ENCODE assay signal across 11 cellular contexts in genomic region chr10:62885656-62886461, GRCh38.
DNase-seq lines count a peak whose midpoint lies in the region; ATAC-seq and TF ChIP-seq lines count a peak whose summit lies in the region.
"Had no signal": no experiment of that assay in that cellular context is flagged by ENCODE, and none has a peak within 500 bp of the region (broad histone marks: within the 10 kb centered on the region; RNA-seq: fewer than 3 reads in every experiment).

No MANE protein-coding gene starts in this region.

- H3K9me3 ChIP-seq in heart right ventricle (no peaks in the 10 kb centered on the region), thyroid gland (no peaks in the 10 kb centered on the region)

- H3K4me3 ChIP-seq in heart right ventricle = no peak overlapping the region
- H3K4me3 ChIP-seq in thyroid gland (replicated peaks in 1 of 3) = no peak overlapping the region

- H3K27ac ChIP-seq in heart right ventricle (no peak overlapping the region), thyroid gland (no peak overlapping the region)

- ATAC-seq in SK-N-SH treated with all-trans-retinoic acid at 6 μM for 48 hours = peak; percentile 54; the same call in 2 of the 3 replicates
- ATAC-seq in heart right ventricle = peak in 5 of 8 donors; percentile 28 to 89 (median 79)
- ATAC-seq in GM18498 (IDR thresholded peaks at IDR 0.05; ENCODE audit: unreplicated experiment) = no peak
- ATAC-seq: naive thymus-derived CD8-positive, alpha-beta T cell had no signal

- TF ChIP-seq POLR2A in thyroid gland (IDR thresholded peaks at IDR 0.05) = no peak

- WGBS in heart right ventricle, 2 donors = 29 to 38% methylated on average over 7 of the region's 7 CpGs
- WGBS in thyroid gland, 2 donors = 38 to 48% methylated on average over 7 of the region's 7 CpGs

- intact Hi-C loops in heart right ventricle (cut with DNase I) (no loop called here), thyroid gland (cut with DNase I) (no loop called here)

- no peaks in the 10 kb centered on the region for H3K36me3 ChIP-seq in heart right ventricle
- no peaks in the 10 kb centered on the region for H3K36me3 ChIP-seq in thyroid gland

- peaks cover 0 to 53% (median 22%) of the 10 kb centered on the region in 7 donors for H3K27me3 ChIP-seq in heart right ventricle
- H3K27me3 ChIP-seq in thyroid gland = no peaks in the 10 kb centered on the region

- no peak for TF ChIP-seq CTCF in heart right ventricle (IDR thresholded peaks at IDR 0.05)
- TF ChIP-seq CTCF in thyroid gland (IDR thresholded peaks at IDR 0.05) = no peak

- DNase-seq in NCI-H748 (lab: John Stamatoyannopoulos, UW; ENCODE audit: unreplicated experiment) (peak; percentile 18), NCI-H748 treated with DMSO at 0.1 percent for 48 hours (lab: John Stamatoyannopoulos, UW) (no peak), heart right ventricle (no peak), thyroid gland (peak; percentile 16 to 25), GM19240 (ENCODE audit: insufficient read length, low spot score) (no peak), COR-L47 (lab: John Stamatoyannopoulos, UW) (no peak)
- DNase-seq: DND-41; naive thymus-derived CD8-positive, alpha-beta T cell; NCI-H1694 had no signal

- H3K4me1 ChIP-seq in heart right ventricle (peaks cover 0 to 8% (median 0%) of the 10 kb centered on the region in 9 donors), thyroid gland (no peaks in the 10 kb centered on the region)

TF ChIP-seq in SK-N-SH treated with all-trans-retinoic acid at 6 μM for 48 hours, 23 proteins besides CTCF, POLR2A, EP300 and RAD21:
- no peak for TF ChIP-seq POU6F1 (CRISPR knock-in tag; IDR thresholded peaks at IDR 0.05; ENCODE audit: borderline replicate concordance, low read depth)
- no peak for TF ChIP-seq ISL1 (CRISPR knock-in tag; IDR thresholded peaks at IDR 0.05)
- TF ChIP-seq ZNF70 (CRISPR knock-in tag; IDR thresholded peaks at IDR 0.05) = no peak
- TF ChIP-seq PPARA (CRISPR knock-in tag; IDR thresholded peaks at IDR 0.05; ENCODE audit: borderline replicate concordance) = no peak
- no peak for TF ChIP-seq ZFP30 (CRISPR knock-in tag; IDR thresholded peaks at IDR 0.05)
- no peak for TF ChIP-seq ZNF8 (CRISPR knock-in tag; IDR thresholded peaks at IDR 0.05)
- TF ChIP-seq GLIS3 (CRISPR knock-in tag; IDR thresholded peaks at IDR 0.05) = no peak
- no peak for TF ChIP-seq SNAI2 (CRISPR knock-in tag; IDR thresholded peaks at IDR 0.05)
- TF ChIP-seq TSHZ2 (CRISPR knock-in tag; IDR thresholded peaks at IDR 0.05) = no peak
- TF ChIP-seq BACH2 (CRISPR knock-in tag; IDR thresholded peaks at IDR 0.05; ENCODE audit: borderline replicate concordance) = no peak
- no peak for TF ChIP-seq CREB5 (CRISPR knock-in tag; IDR thresholded peaks at IDR 0.05; ENCODE audit: low read depth)
- TF ChIP-seq TOX (CRISPR knock-in tag; IDR thresholded peaks at IDR 0.05; ENCODE audit: borderline replicate concordance) = no peak
- no peak for TF ChIP-seq TCF4 (CRISPR knock-in tag; IDR thresholded peaks at IDR 0.05; ENCODE audit: borderline replicate concordance)
- TF ChIP-seq ESRRG (CRISPR knock-in tag; IDR thresholded peaks at IDR 0.05) = no peak
- no peak for TF ChIP-seq CSDC2 (CRISPR knock-in tag; IDR thresholded peaks at IDR 0.05)
- TF ChIP-seq OSR1 (CRISPR knock-in tag; IDR thresholded peaks at IDR 0.05) = no peak

Comparison
In these comparisons a context has a peak if more than half of its experiments do, and no peak if none do; other contexts are left out.
1. DNase-seq: peak in NCI-H748 (single experiment) and thyroid gland (2 of 2); none in NCI-H748 treated with DMSO at 0.1 percent for 48 hours (single experiment), heart right ventricle (0 of 2), GM19240 (single experiment) and COR-L47 (single experiment).